26 cellular contexts compared by ENCODE assay signal in genomic region chr12:70402597-70402996, GRCh38. TPM values are rescaled to one million over a fixed set of nuclear protein-coding genes. Genes with fewer than 3 reads are reported as not detected.
A peak's percentile ranks its signal among the peaks of the same experiment; 100 is the strongest.
DNase-seq lines count a peak whose midpoint lies in the region; TF ChIP-seq lines count a peak whose summit lies in the region.
"Had no signal": no experiment of that assay in that cellular context is flagged by ENCODE, and none has a peak within 500 bp of the region (broad histone marks: within the 10 kb centered on the region; RNA-seq: fewer than 3 reads in every experiment).

No MANE protein-coding gene starts in this region.

- no peaks in the 10 kb centered on the region for H3K4me1 Mint-ChIP-seq in H9

- H2BK15ac ChIP-seq in H9 (ENCODE audit: low read depth, low read length): no peak overlapping the region

- H4K8ac ChIP-seq in H9 (replicated peaks; ENCODE audit: insufficient read length, low read depth, low read length): no peak overlapping the region

- H4K20me1 ChIP-seq in H9 (ENCODE audit: control insufficient read depth, insufficient read depth, insufficient read length) (no peaks in the 10 kb centered on the region), OCI-LY7 (ENCODE audit: insufficient read depth, low read length) (no peaks in the 10 kb centered on the region), GM23248 (ENCODE audit: insufficient read depth) (no peaks in the 10 kb centered on the region)

- WGBS in H9 (ENCODE audit: extremely low coverage, insufficient read length, low lambda C conversion rate): no CpG with 5 or more reads among the region's 1 CpG
- WGBS in GM23248 (ENCODE audit: low coverage in 1 of 2, low lambda C conversion rate in 2 of 2, missing lambda C conversion rate in 2 of 2), 2 experiments: 95 to 100% methylated on average over 1 of the region's 1 CpG

- H2AFZ ChIP-seq in H9 (ENCODE audit: low read length) (no peak overlapping the region), OCI-LY7 (ENCODE audit: low read length) (no peak overlapping the region), GM23248 (no peak overlapping the region)

- no peak overlapping the region for H3K14ac ChIP-seq in H9 (ENCODE audit: insufficient read depth, low read length)

- H2BK5ac ChIP-seq in H9 (ENCODE audit: insufficient read length, low read length): no peak overlapping the region

- no peaks in the 10 kb centered on the region for H3K27me3 Mint-ChIP-seq in H9 (ENCODE audit: low read depth)
- H3K27me3 Mint-ChIP-seq: IgD-negative memory B cell, naive B cell had no signal

- H3K9me3 ChIP-seq in H9 (ENCODE audit: control insufficient read depth, low read depth, low read length) (no peaks in the 10 kb centered on the region), OCI-LY7 (ENCODE audit: low read length) (no peaks in the 10 kb centered on the region), GM23248 (ENCODE audit: low read depth) (no peaks in the 10 kb centered on the region)
- H3K9me3 ChIP-seq: esophagus squamous epithelium, SK-N-SH, upper lobe of left lung had no signal

- peaks cover 20 to 44% (median 37%) of the 10 kb centered on the region in 3 experiments for H3K36me3 Mint-ChIP-seq in H9 (ENCODE audit: insufficient read depth in 1 of 3, low read depth in 3 of 3)
- H3K36me3 Mint-ChIP-seq: IgD-negative memory B cell had no signal

- POLR2A ChIA-PET in BJ (lab: Charles Lee): no interaction called here
- POLR2A ChIA-PET in OCI-LY7 (lab: Charles Lee): interaction anchor here (0.7 to 1.9 kb wide), 3 partner anchors 12 to 1999 kb away, joined by 4 to 5 read pairs (median 5); no protein-coding TSS in a partner anchor

- no peak overlapping the region for H3K27ac Mint-ChIP-seq in H9
- H3K27ac Mint-ChIP-seq: IgD-negative memory B cell, naive B cell had no signal

- H3K36me3 ChIP-seq in BJ (ENCODE audit: control insufficient read depth, insufficient read depth, low read length): no peaks in the 10 kb centered on the region
- H3K36me3 ChIP-seq in OCI-LY7 (ENCODE audit: insufficient read depth, low read length): peaks cover 28% of the 10 kb centered on the region
- no peaks in the 10 kb centered on the region for H3K36me3 ChIP-seq in GM23248 (ENCODE audit: low read depth)
- H3K36me3 ChIP-seq: esophagus squamous epithelium, upper lobe of left lung had no signal

- intact Hi-C loops in OCI-LY7 (cut with micrococcal nuclease; ENCODE audit: unreplicated experiment): no loop called here

- H4K91ac ChIP-seq in H9 (ENCODE audit: insufficient read length, low read depth, low read length): no peak overlapping the region

- TF ChIP-seq CTCF in BJ (IDR thresholded peaks at IDR 0.05; ENCODE audit: insufficient read depth, low read depth, low read length) (0 out of 2 replicates have a peak, but pooled peaks have one; percentile 4), H9 (conservative IDR thresholded peaks at IDR 0.05) (peak; percentile 25; the same call in 1 of the 3 replicates), OCI-LY7 (conservative IDR thresholded peaks at IDR 0.05; ENCODE audit: low read length) (peak; percentile 30; the same call in 1 of the 2 replicates)

- H4K5ac ChIP-seq in H9 (ENCODE audit: insufficient read length, low read depth, low read length): no peak overlapping the region

- H3K4me2 ChIP-seq in H9 (ENCODE audit: insufficient read depth, insufficient read length, low read length) (no peak overlapping the region), OCI-LY7 (ENCODE audit: low read length) (no peak overlapping the region), GM23248 (ENCODE audit: unreplicated experiment) (no peak overlapping the region)
- H3K4me2 ChIP-seq: SK-N-SH had no signal

- no peak overlapping the region for H3T11ph ChIP-seq in H9 (ENCODE audit: low read length)

- H3K79me1 ChIP-seq in H9 (ENCODE audit: insufficient read depth, low read depth, low read length, poor library complexity, severe bottlenecking): peaks cover 2% of the 10 kb centered on the region

- no peak overlapping the region for H2BK120ac ChIP-seq in H9 (ENCODE audit: low read depth, low read length, poor library complexity, severe bottlenecking)

- no peaks in the 10 kb centered on the region for H3K79me2 ChIP-seq in H9 (ENCODE audit: insufficient read depth, low read length)
- H3K79me2 ChIP-seq in OCI-LY7 (ENCODE audit: insufficient read depth, low read depth, low read length): no peaks in the 10 kb centered on the region
- H3K79me2 ChIP-seq in GM23248 (ENCODE audit: insufficient read depth): no peaks in the 10 kb centered on the region

- H3K9me2 ChIP-seq in OCI-LY7 (ENCODE audit: insufficient read depth, low read length): no peaks in the 10 kb centered on the region
- H3K9me2 ChIP-seq in GM23248 (ENCODE audit: insufficient read depth): no peaks in the 10 kb centered on the region
- H3K9me2 ChIP-seq: SK-N-SH had no signal

- no TSS peak for BruUV-seq in OCI-LY7 (replicated peaks; lab: Mats Ljungman, UMichigan)

- H3K56ac ChIP-seq in H9 (ENCODE audit: insufficient read length, low read depth, low read length): no peak overlapping the region

- H3K27ac ChIP-seq in H9 (ENCODE audit: insufficient read length, low read depth, low read length): no peak overlapping the region
- no peak overlapping the region for H3K27ac ChIP-seq in OCI-LY7 (ENCODE audit: low read depth, low read length, poor library complexity, severe bottlenecking)
- no peak overlapping the region for H3K27ac ChIP-seq in GM23248
- H3K27ac ChIP-seq: esophagus squamous epithelium, HL-60, upper lobe of left lung had no signal

- no peaks in the 10 kb centered on the region for H3K23me2 ChIP-seq in H9 (ENCODE audit: insufficient read length, low read depth, low read length, poor library complexity, severe bottlenecking)

- CTCF ChIA-PET in BJ (lab: Yijun Ruan, JAX) (no interaction called here), OCI-LY7 (lab: Charles Lee; ENCODE audit: unreplicated experiment) (no interaction called here)

- no peak overlapping the region for H2BK20ac ChIP-seq in H9 (ENCODE audit: low read depth, low read length, poor library complexity, severe bottlenecking)

- in situ Hi-C loops in GM23248 (cut with MboI): no loop called here

- no peak overlapping the region for H3K4me3 Mint-ChIP-seq in H9
- H3K4me3 Mint-ChIP-seq: IgD-negative memory B cell, naive B cell had no signal

- no peaks in the 10 kb centered on the region; a peak in 1 of 5 replicates for H3K9me3 Mint-ChIP-seq in H9
- H3K9me3 Mint-ChIP-seq: IgD-negative memory B cell, naive B cell had no signal

- H3K18ac ChIP-seq in H9 (ENCODE audit: insufficient read length, low read depth, low read length): no peak overlapping the region

- H3F3A ChIP-seq in GM23248 (ENCODE audit: insufficient read depth): no peaks in the 10 kb centered on the region

- no peak overlapping the region for H2BK12ac ChIP-seq in H9 (ENCODE audit: insufficient read length, low read depth, low read length)

- H3K4ac ChIP-seq in H9 (ENCODE audit: low read depth, low read length): no peak overlapping the region

- H3K27me3 ChIP-seq in BJ (ENCODE audit: control insufficient read depth, insufficient read depth, low read length) (no peaks in the 10 kb centered on the region), H9 (ENCODE audit: insufficient read depth, low read length) (no peaks in the 10 kb centered on the region), GM23248 (replicated peaks; ENCODE audit: insufficient read depth) (no peaks in the 10 kb centered on the region)
- H3K27me3 ChIP-seq: esophagus squamous epithelium, upper lobe of left lung had no signal

- DNase-seq in BJ (ENCODE audit: low read depth) (no peak), H9 (no peak), OCI-LY7 (ENCODE audit: low spot score) (peak; percentile 8), dermis blood vessel endothelial cell (peak; percentile 2), COR-L47 (lab: John Stamatoyannopoulos, UW) (no peak), DMS 273 (lab: John Stamatoyannopoulos, UW; ENCODE audit: unreplicated experiment) (no peak), GM23248 (no peak), NCI-H1105 (lab: John Stamatoyannopoulos, UW) (no peak)
- DNase-seq: activated CD4-positive, CD25-positive, alpha-beta regulatory T cell treated with anti-CD3 and anti-CD28 coated beads, Interleukin-2, amount 50 U/mL, for 72 hours; activated CD8-positive, alpha-beta memory T cell treated with anti-CD3 and anti-CD28 coated beads for 24 hours; activated naive CD4-positive, alpha-beta T cell treated with anti-CD3 and anti-CD28 coated beads, Interleukin-2, amount 50 U/mL, for 16 hours; activated T-cell treated with anti-CD3 and anti-CD28 coated beads, Interleukin-2, amount 50 U/mL, for 48 hours; anterior cingulate cortex; effector memory CD4-positive, alpha-beta T cell; esophagus squamous epithelium; left cardiac atrium; mesenchymal stem cell; naive B cell; NCI-H1092; NCI-H2081 treated with DMSO at 0.1 percent for 48 hours; NCI-H510A treated with DMSO at 0.1 percent for 48 hours; SK-N-SH; stimulated activated CD8-positive, alpha-beta memory T cell treated with anti-CD3 and anti-CD28 coated beads, Interleukin-4, amount 100 ng/mL, for 48 hours; upper lobe of left lung had no signal

- H3K4me1 ChIP-seq in H9 (ENCODE audit: insufficient read depth, low read length): no peaks in the 10 kb centered on the region
- no peaks in the 10 kb centered on the region for H3K4me1 ChIP-seq in OCI-LY7 (ENCODE audit: insufficient read depth, low read length, poor library complexity, severe bottlenecking)
- no peaks in the 10 kb centered on the region for H3K4me1 ChIP-seq in GM23248 (ENCODE audit: insufficient read depth)
- H3K4me1 ChIP-seq: esophagus squamous epithelium, upper lobe of left lung had no signal

- H3K9ac ChIP-seq in H9 (ENCODE audit: extremely low read depth, insufficient read length, low read length) (no peak overlapping the region), GM23248 (no peak overlapping the region)
- H3K9ac ChIP-seq: SK-N-SH had no signal

- no peak overlapping the region for H3K23ac ChIP-seq in H9 (ENCODE audit: insufficient read length, low read depth, low read length)

- H2AK5ac ChIP-seq in H9 (ENCODE audit: insufficient read length, low read length): no peak overlapping the region

- H3K4me3 ChIP-seq in BJ (ENCODE audit: low read depth, low read length) (no peak overlapping the region), OCI-LY7 (ENCODE audit: low read depth, low read length, poor library complexity, severe bottlenecking) (no peak overlapping the region), GM23248 (no peak overlapping the region)
- H3K4me3 ChIP-seq: esophagus squamous epithelium, upper lobe of left lung had no signal

RNA-seq across cellular contexts. Expression of gene KCNMB4, which starts 36.5 kb away (rescaled TPM):
- polyA plus RNA-seq in BJ (2011; rRNA removed): 1.5 and 1.7 TPM in 2 replicates
- 1.5 and 1.8 TPM in 2 replicates for polyA minus RNA-seq in BJ (2011; rRNA and poly(A)+ RNA removed)
- total RNA-seq in H9 (2021): 16.1 and 16.2 TPM in 2 replicates
- total RNA-seq in OCI-LY7 (2014; rRNA removed; shearing (Covaris generic)): 3.0 and 5.8 TPM in 2 replicates
- total RNA-seq in OCI-LY7 (2022): 7.6 and 8.7 TPM in 2 replicates
- total RNA-seq in dermis blood vessel endothelial cell: 0.34 and 0.42 TPM in 2 replicates
- 1.8 and 2.7 TPM in 2 replicates for total RNA-seq in GM23248 (2014; rRNA removed; shearing (Covaris generic))
- 1.2 and 1.7 TPM in 2 replicates for polyA plus RNA-seq in GM23248 (2016; fragmentation: Nextera tagmentation; extraction: Ambion mirVana)

Comparison
In these comparisons a context has a peak if more than half of its experiments do, and no peak if none do; other contexts are left out.
1. DNase-seq: peak in OCI-LY7 (single experiment) and dermis blood vessel endothelial cell (single experiment); none in BJ (single experiment), H9 (single experiment), COR-L47 (single experiment), DMS 273 (single experiment), GM23248 (single experiment) and NCI-H1105 (single experiment).
2. Peak in every context shown above with its lines, with median percentiles within 50 percentile points of each other: CTCF ChIP-seq.